In the genomic region with DNA sequence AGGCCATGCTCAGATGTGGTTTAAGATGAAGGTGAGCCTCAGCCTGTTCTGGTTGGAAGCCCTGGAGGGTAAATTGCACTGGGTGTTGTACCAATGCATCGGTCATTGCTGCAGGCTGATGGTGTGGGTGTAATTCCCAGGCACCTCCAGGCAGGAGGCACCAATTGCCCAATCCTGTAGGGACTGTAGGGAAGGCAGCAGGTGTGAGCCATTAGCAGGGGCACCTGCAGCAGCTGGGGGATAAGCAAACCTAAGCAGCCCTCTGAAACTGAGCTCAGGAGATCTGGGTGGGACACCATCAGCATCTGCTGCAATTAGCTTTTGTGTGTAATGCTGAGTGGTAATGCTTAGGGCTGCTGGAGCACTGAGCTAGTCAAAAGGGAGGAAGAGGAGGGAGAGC, we compare ENCODE assay signal across 17 cellular contexts.
A peak's percentile ranks its signal among the peaks of the same experiment; 100 is the strongest.
DNase-seq lines count a peak whose midpoint lies in the region; ATAC-seq and TF ChIP-seq lines count a peak whose summit lies in the region.
"Had no signal": no experiment of that assay in that cellular context is flagged by ENCODE, and none has a peak within 500 bp of the region (broad histone marks: within the 10 kb centered on the region; RNA-seq: fewer than 3 reads in every experiment).

No MANE protein-coding gene starts in this region.

- H3K9me3 ChIP-seq in HCT116 (ENCODE audit: control insufficient read depth in 1 of 2, insufficient read depth in 1 of 2, low read depth in 1 of 2, low read length in 2 of 2) (no peaks in the 10 kb centered on the region), A673 (ENCODE audit: low read depth, low read length, poor library complexity, severe bottlenecking) (no peaks in the 10 kb centered on the region)
- no peaks in the 10 kb centered on the region for H3K9me3 ChIP-seq in naive thymus-derived CD4-positive, alpha-beta T cell (ENCODE audit: control insufficient read depth in 2 of 3, low read length in 3 of 3)
- H3K9me3 ChIP-seq: BE2C had no signal

- H3K27ac ChIP-seq in HCT116 (ENCODE audit: low read depth, low read length) (no peak overlapping the region), A673 (ENCODE audit: low read depth, low read length, poor library complexity, severe bottlenecking) (no peak overlapping the region)
- no peak overlapping the region for H3K27ac ChIP-seq in naive thymus-derived CD4-positive, alpha-beta T cell (ENCODE audit: low read depth, low read length)
- H3K27ac ChIP-seq: SK-N-MC had no signal

- POLR2A ChIA-PET in HCT116 (lab: Charles Lee), result no interaction called here
- POLR2A ChIA-PET in A673 (lab: Charles Lee; ENCODE audit: low non-redundant PET), result no interaction called here
- POLR2A ChIA-PET in naive thymus-derived CD4-positive, alpha-beta T cell (lab: Charles Lee), result no interaction called here

- H3K79me2 ChIP-seq in HCT116 (ENCODE audit: insufficient read depth, low read length), result no peaks in the 10 kb centered on the region

- no peaks in the 10 kb centered on the region for H3K4me1 Mint-ChIP-seq in CD14-positive monocyte
- peaks cover 0 to 9% (median 0%) of the 10 kb centered on the region in 7 donors for H3K4me1 Mint-ChIP-seq in naive thymus-derived CD4-positive, alpha-beta T cell

- H3K9ac ChIP-seq in HCT116 (ENCODE audit: low read length), result no peak overlapping the region

- no peaks in the 10 kb centered on the region for H3K9me3 Mint-ChIP-seq in CD14-positive monocyte
- peaks cover 0 to 1% (median 0%) of the 10 kb centered on the region in 11 donors for H3K9me3 Mint-ChIP-seq in naive thymus-derived CD4-positive, alpha-beta T cell
- H3K9me3 Mint-ChIP-seq: CD8-positive, alpha-beta T cell had no signal

- peaks cover 0 to 9% (median 8%) of the 10 kb centered on the region in 3 donors for H3K27me3 Mint-ChIP-seq in CD14-positive monocyte (ENCODE audit: low read depth in 3 of 3)
- peaks cover 7 to 24% (median 14%) of the 10 kb centered on the region in 5 donors for H3K27me3 Mint-ChIP-seq in naive thymus-derived CD4-positive, alpha-beta T cell

- intact Hi-C loops in HCT116 (cut with micrococcal nuclease) (no loop called here), CD14-positive monocyte (cut with micrococcal nuclease) (no loop called here), A673 (cut with micrococcal nuclease; ENCODE audit: unreplicated experiment) (no loop called here)
- intact Hi-C loops in naive thymus-derived CD4-positive, alpha-beta T cell (cut with micrococcal nuclease), result no loop called here

- no peaks in the 10 kb centered on the region for H4K20me1 ChIP-seq in HCT116 (ENCODE audit: insufficient read depth)

- H3K4me3 ChIP-seq in HCT116 (replicated peaks in 1 of 2; ENCODE audit: low read depth in 1 of 2, low read length in 2 of 2), result no peak overlapping the region
- H3K4me3 ChIP-seq in A673 (ENCODE audit: low read depth, low read length, poor library complexity, severe bottlenecking), result no peak overlapping the region
- H3K4me3 ChIP-seq in naive thymus-derived CD4-positive, alpha-beta T cell (ENCODE audit: low read length), result no peak overlapping the region
- H3K4me3 ChIP-seq: SK-N-MC had no signal

- H3K27ac Mint-ChIP-seq in CD14-positive monocyte, result peak overlapping the region in 1 of 7 donors; percentile 62
- no peak overlapping the region for H3K27ac Mint-ChIP-seq in naive thymus-derived CD4-positive, alpha-beta T cell
- H3K27ac Mint-ChIP-seq: CD8-positive, alpha-beta T cell had no signal

- 0 out of 2 replicates have a peak, but pooled peaks have one; percentile 7 for TF ChIP-seq RAD21 in HCT116 (IDR thresholded peaks at IDR 0.05; ENCODE audit: low read depth)

- BruUV-seq in HCT116 (replicated peaks; lab: Mats Ljungman, UMichigan) (no TSS peak), A673 (replicated peaks; lab: Mats Ljungman, UMichigan) (no TSS peak)

- H3K4me1 ChIP-seq in HCT116 (ENCODE audit: control insufficient read depth in 1 of 2, insufficient read depth in 2 of 2, low read length in 2 of 2), result no peaks in the 10 kb centered on the region
- H3K4me1 ChIP-seq in A673 (ENCODE audit: insufficient read depth, low read length, poor library complexity, severe bottlenecking), result no peaks in the 10 kb centered on the region
- H3K4me1 ChIP-seq in naive thymus-derived CD4-positive, alpha-beta T cell (ENCODE audit: control insufficient read depth in 2 of 2, insufficient read depth in 2 of 2, low read length in 2 of 2), result no peaks in the 10 kb centered on the region
- H3K4me1 ChIP-seq: BE2C had no signal

- no peak overlapping the region for H3K4me2 ChIP-seq in HCT116 (ENCODE audit: low read length)

- H3K36me3 Mint-ChIP-seq in CD14-positive monocyte, result no peaks in the 10 kb centered on the region
- no peaks in the 10 kb centered on the region for H3K36me3 Mint-ChIP-seq in naive thymus-derived CD4-positive, alpha-beta T cell
- H3K36me3 Mint-ChIP-seq: CD8-positive, alpha-beta T cell had no signal

- H3K27me3 ChIP-seq in HCT116 (ENCODE audit: insufficient read depth, low read length), result peaks cover 45% of the 10 kb centered on the region
- peaks cover 30% of the 10 kb centered on the region for H3K27me3 ChIP-seq in A673 (replicated peaks; ENCODE audit: insufficient read depth, low read depth, low read length, poor library complexity)
- H3K27me3 ChIP-seq in naive thymus-derived CD4-positive, alpha-beta T cell (ENCODE audit: control insufficient read depth in 2 of 2, insufficient read depth in 2 of 2, low read length in 2 of 2), result peaks cover 4 to 5% of the 10 kb centered on the region in 2 donors

- RAD21 ChIA-PET in HCT116 (lab: Charles Lee; ENCODE audit: low non-redundant PET in 1 of 2, low total read pairs in 2 of 2, uncharacterized antibody in 2 of 2, unreplicated experiment in 2 of 2), result interaction anchor here in 1 of 2 experiments (0.6 kb wide), 1 partner anchor 175 kb away, joined by 3 read pairs; no protein-coding TSS in a partner anchor

- no peak overlapping the region for H2AFZ ChIP-seq in HCT116 (ENCODE audit: low read depth, low read length, poor library complexity, severe bottlenecking)

- H3K36me3 ChIP-seq in HCT116 (ENCODE audit: control insufficient read depth in 1 of 2, insufficient read depth in 2 of 2, low read length in 2 of 2), result no peaks in the 10 kb centered on the region
- H3K36me3 ChIP-seq in A673 (ENCODE audit: insufficient read depth, low read length, poor library complexity, severe bottlenecking), result no peaks in the 10 kb centered on the region
- no peaks in the 10 kb centered on the region for H3K36me3 ChIP-seq in naive thymus-derived CD4-positive, alpha-beta T cell (ENCODE audit: control insufficient read depth in 2 of 3, insufficient read depth in 3 of 3, low read length in 3 of 3)
- H3K36me3 ChIP-seq: BE2C had no signal

- no peak overlapping the region for H3K4me3 Mint-ChIP-seq in CD14-positive monocyte
- H3K4me3 Mint-ChIP-seq in naive thymus-derived CD4-positive, alpha-beta T cell, result no peak overlapping the region
- H3K4me3 Mint-ChIP-seq: CD8-positive, alpha-beta T cell had no signal

- H3K9me2 ChIP-seq in HCT116 (ENCODE audit: insufficient read depth), result no peaks in the 10 kb centered on the region

- DNase-seq in COR-L47 (lab: John Stamatoyannopoulos, UW) (peak; percentile 60), HCT116 (ENCODE audit: low read depth, low spot score) (no peak), NCI-H345 (lab: John Stamatoyannopoulos, UW) (peak; percentile 45), SHP77 (lab: John Stamatoyannopoulos, UW) (peak; percentile 55 to 71), CD14-positive monocyte (ENCODE audit: low spot score) (no peak), A673 (ENCODE audit: low spot score) (no peak)
- DNase-seq in naive thymus-derived CD4-positive, alpha-beta T cell, result no peak
- DNase-seq: BE2C; CD8-positive, alpha-beta T cell; DMS153; HCEC 1CT; IMR-90; NCI-H1930; NCI-H446; PC-3; T-helper 1 cell had no signal

- TF ChIP-seq CTCF in HCT116 (IDR thresholded peaks at IDR 0.05 in 2 of 3, conservative IDR thresholded peaks at IDR 0.05 in 1 of 3; ENCODE audit: borderline replicate concordance in 1 of 3, insufficient read depth in 1 of 3, low read depth in 2 of 3, low read length in 2 of 3) (no peak), CD14-positive monocyte (IDR thresholded peaks at IDR 0.05) (no peak), A673 (conservative IDR thresholded peaks at IDR 0.05; ENCODE audit: low read depth, low read length) (no peak)

- ATAC-seq in HCT116, result no peak
- no peak for ATAC-seq in naive thymus-derived CD4-positive, alpha-beta T cell
- ATAC-seq: CD8-positive, alpha-beta T cell; PC-3 had no signal

- CTCF ChIA-PET in HCT116 (lab: Charles Lee), result no interaction called here
- CTCF ChIA-PET in A673 (lab: Charles Lee), result no interaction called here
- CTCF ChIA-PET in naive thymus-derived CD4-positive, alpha-beta T cell (lab: Charles Lee), result no interaction called here

- TF ChIP-seq POLR2A in HCT116 (IDR thresholded peaks at IDR 0.05; ENCODE audit: borderline replicate concordance, extremely low read depth, insufficient read depth, insufficient read length), result no peak

TF ChIP-seq in HCT116, 20 proteins besides CTCF, POLR2A, EP300 and RAD21 (continues in another document):
- TF ChIP-seq EZH2phosphoT487 (IDR thresholded peaks at IDR 0.05; ENCODE audit: borderline replicate concordance) (no peak), MAX (IDR thresholded peaks at IDR 0.05) (no peak), ZFX (IDR thresholded peaks at IDR 0.05) (no peak), FOSL1 (IDR thresholded peaks at IDR 0.05; ENCODE audit: low read depth) (no peak), SRF (IDR thresholded peaks at IDR 0.05; ENCODE audit: low read depth) (no peak), YY1 (IDR thresholded peaks at IDR 0.05; ENCODE audit: extremely low read depth, insufficient replicate concordance, low read depth, low read length) (no peak), ZBTB33 (IDR thresholded peaks at IDR 0.05; ENCODE audit: extremely low read depth, insufficient replicate concordance, low read length) (no peak)

Comparison
In these comparisons a context has a peak if more than half of its experiments do, and no peak if none do; other contexts are left out.
1. DNase-seq: peak in COR-L47 (single experiment), NCI-H345 (single experiment) and SHP77 (2 of 2); none in HCT116 (single experiment), CD14-positive monocyte (single experiment), A673 (single experiment) and naive thymus-derived CD4-positive, alpha-beta T cell (0 of 9).